ENCODE assay signal across 13 cellular contexts in the genomic region with DNA sequence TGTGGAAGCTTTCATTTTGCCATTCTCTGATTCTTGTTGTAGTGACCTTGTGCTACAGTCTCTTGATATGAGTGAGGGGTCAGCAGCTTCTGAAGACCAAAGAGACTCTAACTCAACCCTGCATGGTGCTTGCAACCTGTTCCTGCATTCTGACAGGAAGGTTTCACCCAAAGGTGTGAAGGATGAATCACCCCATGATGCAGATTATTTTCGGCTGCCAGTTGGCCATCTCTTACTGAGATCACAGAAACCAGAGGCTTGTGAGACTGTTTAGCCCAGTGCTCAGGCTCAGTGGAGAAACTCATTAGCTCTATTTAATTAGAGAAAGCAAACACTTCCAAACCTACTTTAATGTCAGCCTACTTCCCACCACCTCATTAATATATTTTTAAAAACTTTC. TPM values are rescaled to one million over a fixed set of nuclear protein-coding genes. Genes with fewer than 3 reads are reported as not detected.
DNase-seq lines count a peak whose midpoint lies in the region; ATAC-seq lines count a peak whose summit lies in the region.
"Had no signal": no experiment of that assay in that cellular context is flagged by ENCODE, and none has a peak within 500 bp of the region (broad histone marks: within the 10 kb centered on the region; RNA-seq: fewer than 3 reads in every experiment).

No MANE protein-coding gene starts in this region.

- peak; percentile 84 to 87 for ATAC-seq in activated T-cell treated with anti-CD3 and anti-CD28 coated beads, Interleukin-2, amount 50 U/mL, for 4 hours
- ATAC-seq in T-cell (replicated peaks in 1 of 4) (peak in 3 of 4 experiments; percentile 51 to 62 (median 61)), HG02884 (IDR thresholded peaks at IDR 0.05; ENCODE audit: unreplicated experiment) (no peak)
- ATAC-seq in activated naive CD8-positive, alpha-beta T cell treated with anti-CD3 and anti-CD28 coated beads, Interleukin-2, amount 10 ng/mL, durations not matched to agents 7 days and 5 days (ENCODE audit: low read depth) = peak; percentile 65
- ATAC-seq in natural killer cell treated with Interleukin-12 subunit alpha and Interleukin-12 subunit beta and Interleukin-15 and Interleukin-18, amount 100 ng/mL, for 72 hours = peak; percentile 72 to 82

- peak; percentile 9 for DNase-seq in activated T-cell treated with anti-CD3 and anti-CD28 coated beads, Interleukin-2, amount 50 U/mL, for 4 hours
- DNase-seq in activated T-cell treated with anti-CD3 and anti-CD28 coated beads for 4 hours (no peak), T-cell (peak in 13 of 34 experiments; percentile 4 to 42 (median 12)), nucleus accumbens (lab: John Stamatoyannopoulos, UW) (no peak), NCI-H2196 treated with DMSO at 0.1 percent for 48 hours (lab: John Stamatoyannopoulos, UW; ENCODE audit: unreplicated experiment) (no peak)
- DNase-seq in activated naive CD8-positive, alpha-beta T cell treated with anti-CD3 and anti-CD28 coated beads, Interleukin-2, amount 10 ng/mL, durations not matched to agents 7 days and 5 days = no peak
- no peak for DNase-seq in natural killer cell treated with Interleukin-12 subunit alpha and Interleukin-12 subunit beta and Interleukin-15 and Interleukin-18, amount 100 ng/mL, for 72 hours (ENCODE audit: low spot score)
- DNase-seq: ACHN, GF-D8, NCI-H1048, NCI-H2171, Right ventricle myocardium superior had no signal

- H3K36me3 Mint-ChIP-seq in activated T-cell treated with anti-CD3 and anti-CD28 coated beads, Interleukin-2, amount 50 U/mL, for 4 hours (ENCODE audit: insufficient read depth) = no peaks in the 10 kb centered on the region
- H3K36me3 Mint-ChIP-seq in T-cell = no peaks in the 10 kb centered on the region
- no peaks in the 10 kb centered on the region for H3K36me3 Mint-ChIP-seq in activated naive CD8-positive, alpha-beta T cell treated with anti-CD3 and anti-CD28 coated beads, Interleukin-2, amount 10 ng/mL, durations not matched to agents 7 days and 5 days
- no peaks in the 10 kb centered on the region for H3K36me3 Mint-ChIP-seq in natural killer cell treated with Interleukin-12 subunit alpha and Interleukin-12 subunit beta and Interleukin-15 and Interleukin-18, amount 100 ng/mL, for 72 hours

- peak overlapping the region; percentile 57 to 75 for H3K27ac Mint-ChIP-seq in T-cell
- H3K27ac Mint-ChIP-seq in activated naive CD8-positive, alpha-beta T cell treated with anti-CD3 and anti-CD28 coated beads, Interleukin-2, amount 10 ng/mL, durations not matched to agents 7 days and 5 days = no peak overlapping the region
- H3K27ac Mint-ChIP-seq in natural killer cell treated with Interleukin-12 subunit alpha and Interleukin-12 subunit beta and Interleukin-15 and Interleukin-18, amount 100 ng/mL, for 72 hours = peak overlapping the region; percentile 16 to 20

- peak overlapping the region; percentile 5 for H3K4me3 Mint-ChIP-seq in activated T-cell treated with anti-CD3 and anti-CD28 coated beads, Interleukin-2, amount 50 U/mL, for 4 hours
- no peak overlapping the region for H3K4me3 Mint-ChIP-seq in T-cell
- H3K4me3 Mint-ChIP-seq in activated naive CD8-positive, alpha-beta T cell treated with anti-CD3 and anti-CD28 coated beads, Interleukin-2, amount 10 ng/mL, durations not matched to agents 7 days and 5 days = no peak overlapping the region
- H3K4me3 Mint-ChIP-seq in natural killer cell treated with Interleukin-12 subunit alpha and Interleukin-12 subunit beta and Interleukin-15 and Interleukin-18, amount 100 ng/mL, for 72 hours = no peak overlapping the region

- CTCF ChIA-PET in T-cell (lab: Charles Lee) = interaction anchor here (0.5 to 7.1 kb wide), 12 partner anchors 10 to 1406 kb away, joined by 3 to 81 read pairs (median 4); a partner anchor contains a TSS

- H3K9me3 Mint-ChIP-seq in activated T-cell treated with anti-CD3 and anti-CD28 coated beads, Interleukin-2, amount 50 U/mL, for 4 hours = no peaks in the 10 kb centered on the region
- H3K9me3 Mint-ChIP-seq in T-cell = no peaks in the 10 kb centered on the region
- no peaks in the 10 kb centered on the region for H3K9me3 Mint-ChIP-seq in activated naive CD8-positive, alpha-beta T cell treated with anti-CD3 and anti-CD28 coated beads, Interleukin-2, amount 10 ng/mL, durations not matched to agents 7 days and 5 days
- no peaks in the 10 kb centered on the region for H3K9me3 Mint-ChIP-seq in natural killer cell treated with Interleukin-12 subunit alpha and Interleukin-12 subunit beta and Interleukin-15 and Interleukin-18, amount 100 ng/mL, for 72 hours

- POLR2A ChIA-PET in T-cell (lab: Charles Lee) = interaction anchor here (0.6 to 0.9 kb wide), 4 partner anchors 101 to 1775 kb away, joined by 3 to 10 read pairs (median 3); a partner anchor contains a TSS
- POLR2A ChIA-PET in activated naive CD8-positive, alpha-beta T cell treated with anti-CD3 and anti-CD28 coated beads, Interleukin-2, amount 10 ng/mL, durations not matched to agents 7 days and 5 days (lab: Charles Lee) = interaction anchor here (1.5 kb wide), 1 partner anchor 101 kb away, joined by 4 read pairs; no protein-coding TSS in a partner anchor

- H3K27me3 Mint-ChIP-seq in activated T-cell treated with anti-CD3 and anti-CD28 coated beads, Interleukin-2, amount 50 U/mL, for 4 hours (ENCODE audit: low read depth) = peaks cover 2% of the 10 kb centered on the region
- no peaks in the 10 kb centered on the region for H3K27me3 Mint-ChIP-seq in T-cell
- peaks cover 8% of the 10 kb centered on the region for H3K27me3 Mint-ChIP-seq in activated naive CD8-positive, alpha-beta T cell treated with anti-CD3 and anti-CD28 coated beads, Interleukin-2, amount 10 ng/mL, durations not matched to agents 7 days and 5 days
- peaks cover 0 to 13% of the 10 kb centered on the region in 2 donors for H3K27me3 Mint-ChIP-seq in natural killer cell treated with Interleukin-12 subunit alpha and Interleukin-12 subunit beta and Interleukin-15 and Interleukin-18, amount 100 ng/mL, for 72 hours

- peaks cover 34% of the 10 kb centered on the region for H3K4me1 Mint-ChIP-seq in activated T-cell treated with anti-CD3 and anti-CD28 coated beads, Interleukin-2, amount 50 U/mL, for 4 hours (ENCODE audit: low read depth)
- H3K4me1 Mint-ChIP-seq in T-cell = peaks cover 12 to 33% (median 32%) of the 10 kb centered on the region in 3 donors
- peaks cover 23% of the 10 kb centered on the region for H3K4me1 Mint-ChIP-seq in activated naive CD8-positive, alpha-beta T cell treated with anti-CD3 and anti-CD28 coated beads, Interleukin-2, amount 10 ng/mL, durations not matched to agents 7 days and 5 days
- H3K4me1 Mint-ChIP-seq in natural killer cell treated with Interleukin-12 subunit alpha and Interleukin-12 subunit beta and Interleukin-15 and Interleukin-18, amount 100 ng/mL, for 72 hours (ENCODE audit: low read depth in 2 of 2) = peaks cover 38% of the 10 kb centered on the region in 2 donors

RNA-seq across cellular contexts. Expression of a gene that starts 29.2 kb away (rescaled TPM):
- total RNA-seq in activated T-cell treated with anti-CD3 and anti-CD28 coated beads, Interleukin-2, amount 50 U/mL, for 4 hours = 10 to 100 TPM in 1 of 3 donors, 1 to 10 TPM in 2; 6.2 to 10.6 (median 7.4) TPM
- 10 to 100 TPM in 3 of 5 donors, 1 to 10 TPM in 2; 5.6 to 28.4 (median 15.5) TPM for total RNA-seq in T-cell
- total RNA-seq in activated naive CD8-positive, alpha-beta T cell treated with anti-CD3 and anti-CD28 coated beads, Interleukin-2, amount 10 ng/mL, durations not matched to agents 7 days and 5 days = 10 to 100 TPM; 42.4 to 50.9 TPM
- total RNA-seq in natural killer cell treated with Interleukin-12 subunit alpha and Interleukin-12 subunit beta and Interleukin-15 and Interleukin-18, amount 100 ng/mL, for 72 hours = 1 to 10 TPM; 1.5 to 5.0 TPM
